ENCODE assay signal across 9 cellular contexts in genomic region chr2:24021122-24021998, GRCh38. TPM values are rescaled to one million over a fixed set of nuclear protein-coding genes. Genes with fewer than 3 reads are reported as not detected.
DNase-seq lines count a peak whose midpoint lies in the region; ATAC-seq and TF ChIP-seq lines count a peak whose summit lies in the region.
"Had no signal": no experiment of that assay in that cellular context is flagged by ENCODE, and none has a peak within 500 bp of the region (broad histone marks: within the 10 kb centered on the region; RNA-seq: fewer than 3 reads in every experiment).

No MANE protein-coding gene starts in this region.

- DNase-seq in AG20443 (ENCODE audit: low spot score) (peak; percentile 29), H7 (peak; percentile 92), activated B cell treated with CpG ODN at 0.5 μM for 24 hours (no peak), left lobe of liver (ENCODE audit: low spot score) (no peak), caudate nucleus (lab: John Stamatoyannopoulos, UW) (no peak)
- DNase-seq in T-helper 2 cell treated with Interferon-gamma antibody and Interleukin-4, amounts not matched to agents 5 μg/mL and 100 μg/mL, for 36 hours (ENCODE audit: low spot score), result no peak
- DNase-seq: Right ventricle myocardium superior had no signal

- no peaks in the 10 kb centered on the region for H3K27me3 Mint-ChIP-seq in activated B cell treated with CpG ODN at 0.5 μM for 24 hours
- H3K27me3 Mint-ChIP-seq in T-helper 2 cell treated with Interferon-gamma antibody and Interleukin-4, amounts not matched to agents 5 μg/mL and 100 μg/mL, for 36 hours (ENCODE audit: low read depth), result no peaks in the 10 kb centered on the region

- CTCF ChIA-PET in activated B cell treated with CpG ODN at 0.5 μM for 24 hours (lab: Charles Lee), result no interaction called here

- H3K9me3 Mint-ChIP-seq in activated B cell treated with CpG ODN at 0.5 μM for 24 hours, result no peaks in the 10 kb centered on the region
- H3K9me3 Mint-ChIP-seq in T-helper 2 cell treated with Interferon-gamma antibody and Interleukin-4, amounts not matched to agents 5 μg/mL and 100 μg/mL, for 36 hours, result no peaks in the 10 kb centered on the region

- ATAC-seq in activated B cell treated with CpG ODN at 0.5 μM for 24 hours (ENCODE audit: low read depth) (peak; percentile 37), left lobe of liver (peak; percentile 75), HG03442 (IDR thresholded peaks at IDR 0.05; ENCODE audit: unreplicated experiment) (no peak), HG03025 (IDR thresholded peaks at IDR 0.05; ENCODE audit: low FRiP score, unreplicated experiment) (no peak)

- H3K4me1 Mint-ChIP-seq in activated B cell treated with CpG ODN at 0.5 μM for 24 hours, result no peaks in the 10 kb centered on the region
- no peaks in the 10 kb centered on the region for H3K4me1 Mint-ChIP-seq in T-helper 2 cell treated with Interferon-gamma antibody and Interleukin-4, amounts not matched to agents 5 μg/mL and 100 μg/mL, for 36 hours (ENCODE audit: low read depth)

- H3K36me3 Mint-ChIP-seq in activated B cell treated with CpG ODN at 0.5 μM for 24 hours (ENCODE audit: low read depth), result peaks cover 36% of the 10 kb centered on the region
- no peaks in the 10 kb centered on the region for H3K36me3 Mint-ChIP-seq in T-helper 2 cell treated with Interferon-gamma antibody and Interleukin-4, amounts not matched to agents 5 μg/mL and 100 μg/mL, for 36 hours (ENCODE audit: low read depth)

- no peak overlapping the region for H3K27ac ChIP-seq in caudate nucleus (ENCODE audit: low read depth, low read length)

- H3K27me3 ChIP-seq in H7 (ENCODE audit: control insufficient read depth, insufficient read depth, low read length), result no peaks in the 10 kb centered on the region

- POLR2A ChIA-PET in activated B cell treated with CpG ODN at 0.5 μM for 24 hours (lab: Charles Lee), result no interaction called here

- intact Hi-C loops in activated B cell treated with CpG ODN at 0.5 μM for 24 hours (cut with micrococcal nuclease), result no loop called here

- no peak overlapping the region for H3K4me3 Mint-ChIP-seq in activated B cell treated with CpG ODN at 0.5 μM for 24 hours
- H3K4me3 Mint-ChIP-seq in T-helper 2 cell treated with Interferon-gamma antibody and Interleukin-4, amounts not matched to agents 5 μg/mL and 100 μg/mL, for 36 hours, result no peak overlapping the region

- no peak overlapping the region for H3K4me3 ChIP-seq in H7 (ENCODE audit: insufficient read depth, low read depth, low read length)

- no peak overlapping the region for H3K27ac Mint-ChIP-seq in activated B cell treated with CpG ODN at 0.5 μM for 24 hours
- no peak overlapping the region for H3K27ac Mint-ChIP-seq in T-helper 2 cell treated with Interferon-gamma antibody and Interleukin-4, amounts not matched to agents 5 μg/mL and 100 μg/mL, for 36 hours

- no peak for TF ChIP-seq CTCF in activated B cell treated with CpG ODN at 0.5 μM for 24 hours (IDR thresholded peaks at IDR 0.05)

- H3K36me3 ChIP-seq in H7 (replicated peaks; ENCODE audit: control insufficient read depth, insufficient read depth, low read length), result peaks cover 7% of the 10 kb centered on the region

RNA-seq across cellular contexts. Expression of gene MFSD2B, which starts 11.5 kb away (rescaled TPM):
- total RNA-seq in H7 (2014; rRNA removed; shearing (Covaris generic)), result 0.11 and 0.21 TPM in 2 replicates
- total RNA-seq in activated B cell treated with CpG ODN at 0.5 μM for 24 hours (not detected in 2 replicates), left lobe of liver (not detected)
- total RNA-seq: Right ventricle myocardium superior had no signal

RNA-seq across cellular contexts. Expression of gene WDCP, which starts 25.8 kb away (rescaled TPM):
- total RNA-seq in H7 (2014; rRNA removed; shearing (Covaris generic)), result 21.8 and 22.8 TPM in 2 replicates
- total RNA-seq in activated B cell treated with CpG ODN at 0.5 μM for 24 hours (20.0 and 20.6 TPM in 2 replicates), left lobe of liver (6.8 TPM)

RNA-seq across cellular contexts. Expression of gene FKBP1B, which starts 28.2 kb away (rescaled TPM):
- 40.5 and 43.5 TPM in 2 replicates for total RNA-seq in H7 (2014; rRNA removed; shearing (Covaris generic))
- total RNA-seq in activated B cell treated with CpG ODN at 0.5 μM for 24 hours, result 1.4 and 2.3 TPM in 2 replicates
- total RNA-seq in left lobe of liver, result 9.5 TPM

RNA-seq across cellular contexts. Expression of gene SF3B6, which starts 54.8 kb away (rescaled TPM):
- 125 and 181 TPM in 2 replicates for total RNA-seq in H7 (2014; rRNA removed; shearing (Covaris generic))
- total RNA-seq in activated B cell treated with CpG ODN at 0.5 μM for 24 hours (70.4 and 71.4 TPM in 2 replicates), left lobe of liver (28.1 TPM)

Comparison
In these comparisons a context has a peak if more than half of its experiments do, and no peak if none do; other contexts are left out.
1. DNase-seq: peak in AG20443 (single experiment) and H7 (single experiment); none in activated B cell treated with CpG ODN at 0.5 μM for 24 hours (single experiment), left lobe of liver (single experiment), caudate nucleus (0 of 61) and T-helper 2 cell treated with Interferon-gamma antibody and Interleukin-4, amounts not matched to agents 5 μg/mL and 100 μg/mL, for 36 hours (single experiment).
2. ATAC-seq: peak in activated B cell treated with CpG ODN at 0.5 μM for 24 hours (single experiment) and left lobe of liver (single experiment); none in HG03442 (single experiment) and HG03025 (single experiment).